In the genomic region with DNA sequence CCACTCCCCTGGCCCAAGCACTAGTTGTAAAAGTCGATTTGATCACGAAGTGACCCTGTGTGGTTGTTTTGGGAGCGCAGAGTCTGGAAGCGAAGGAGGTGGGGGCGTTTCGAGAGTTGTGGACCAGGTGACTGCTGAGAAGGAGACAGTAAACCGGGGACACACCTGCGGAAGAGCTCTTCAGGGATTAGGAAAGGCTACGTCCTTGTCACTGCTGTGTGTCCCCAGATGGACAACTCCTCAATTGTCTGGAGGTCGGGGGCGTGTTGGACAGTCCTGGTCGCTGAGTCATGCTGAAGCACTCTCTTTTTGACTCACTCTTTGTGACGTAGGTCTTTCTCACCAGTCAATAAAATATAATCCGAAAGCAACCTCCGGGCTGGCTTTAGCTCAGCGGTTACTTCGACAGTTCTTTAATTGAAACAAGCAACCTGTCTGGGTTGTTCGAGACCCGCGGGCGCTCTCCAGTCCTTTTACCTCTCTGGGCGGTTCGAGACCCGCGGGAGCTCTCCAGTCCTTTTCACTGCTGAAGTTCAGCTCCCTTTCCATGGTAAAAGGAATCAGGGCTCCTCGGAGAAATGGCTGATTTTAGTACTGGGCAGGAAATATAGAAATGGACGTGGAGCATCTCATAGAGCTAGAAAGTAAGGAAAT, we compare ENCODE assay signal across 8 cellular contexts. TPM values are rescaled to one million over a fixed set of nuclear protein-coding genes. Genes with fewer than 3 reads are reported as not detected.
DNase-seq lines count a peak whose midpoint lies in the region; ATAC-seq and TF ChIP-seq lines count a peak whose summit lies in the region.

No MANE protein-coding gene starts in this region.

- no peaks in the 10 kb centered on the region for H3K9me3 ChIP-seq in endocrine pancreas (ENCODE audit: control insufficient read depth, low read length)

- H3K36me3 ChIP-seq in endocrine pancreas (ENCODE audit: control insufficient read depth, insufficient read depth, low read length) (no peaks in the 10 kb centered on the region), mesendoderm (ENCODE audit: control insufficient read depth, insufficient read depth, low read length) (no peaks in the 10 kb centered on the region)

- H3K79me1 ChIP-seq in mesendoderm (ENCODE audit: low read length): no peaks in the 10 kb centered on the region

- peak overlapping the region; percentile 8 for H3K9ac ChIP-seq in endocrine pancreas (ENCODE audit: control insufficient read depth, insufficient read depth, low read length)
- H3K9ac ChIP-seq in mesendoderm (ENCODE audit: low read length): peak overlapping the region; percentile 60

- peak overlapping the region; percentile 65 for H3K4me2 ChIP-seq in mesendoderm (ENCODE audit: low read length)

- no peak overlapping the region for H4K8ac ChIP-seq in mesendoderm (ENCODE audit: low read depth, low read length)

- no peak overlapping the region for H4K5ac ChIP-seq in mesendoderm (ENCODE audit: low read length)

- no peak overlapping the region for H3K23ac ChIP-seq in mesendoderm (ENCODE audit: low read length)

- H2BK5ac ChIP-seq in mesendoderm (ENCODE audit: low read length): no peak overlapping the region

- H3K4me1 ChIP-seq in endocrine pancreas (ENCODE audit: control insufficient read depth, insufficient read depth, low read length) (no peaks in the 10 kb centered on the region), mesendoderm (ENCODE audit: control insufficient read depth, low read depth, low read length) (no peaks in the 10 kb centered on the region)

- no peaks in the 10 kb centered on the region for H3K79me2 ChIP-seq in mesendoderm (ENCODE audit: control insufficient read depth, insufficient read depth, low read length)

- no peak overlapping the region for H3K4ac ChIP-seq in mesendoderm (ENCODE audit: low read depth, low read length)

- DNase-seq in NOMO-1 (lab: John Stamatoyannopoulos, UW; ENCODE audit: unreplicated experiment in 2 of 2) (peak; percentile 79 to 87), mesendoderm (peak; percentile 95)
- peak; percentile 69 for DNase-seq in activated CD8-positive, alpha-beta memory T cell treated with anti-CD3 and anti-CD28 coated beads, Interleukin-2, amount 50 U/mL, for 1 hour (ENCODE audit: extremely low read depth)
- DNase-seq in stimulated activated CD8-positive, alpha-beta memory T cell treated with anti-CD3 and anti-CD28 coated beads, Interleukin-12 subunit alpha, Interleukin-12 subunit beta, amount 100 ng/mL, for 24 hours (ENCODE audit: extremely low read depth): peak; percentile 69

- H2BK120ac ChIP-seq in mesendoderm (ENCODE audit: low read depth, low read length): no peak overlapping the region

- peak overlapping the region; percentile 79 for H3K4me3 ChIP-seq in endocrine pancreas (ENCODE audit: control insufficient read depth, insufficient read depth, low read length)
- peak overlapping the region; percentile 38 for H3K4me3 ChIP-seq in mesendoderm (ENCODE audit: low read length)

- ATAC-seq in GM19455 (IDR thresholded peaks at IDR 0.05; ENCODE audit: unreplicated experiment) (peak; percentile 92), HG03575 (IDR thresholded peaks at IDR 0.05; ENCODE audit: extremely low read depth, insufficient number of reproducible peaks, low FRiP score, unreplicated experiment) (peak; percentile 74)

- H3K27ac ChIP-seq in C4-2B (peak overlapping the region; percentile 69), mesendoderm (ENCODE audit: low read depth, low read length) (peak overlapping the region; percentile 51)

- no peak overlapping the region for H2AK5ac ChIP-seq in mesendoderm (ENCODE audit: low read length)

- H3K18ac ChIP-seq in mesendoderm (ENCODE audit: low read length): no peak overlapping the region

- H2BK15ac ChIP-seq in mesendoderm (replicated peaks; ENCODE audit: low read depth): no peak overlapping the region

- no peak for TF ChIP-seq CTCF in C4-2B (conservative IDR thresholded peaks at IDR 0.05)

- peak overlapping the region; percentile 73 for H3K56ac ChIP-seq in mesendoderm (ENCODE audit: low read length)

- H3K27me3 ChIP-seq in endocrine pancreas (ENCODE audit: control insufficient read depth, insufficient read depth, low read length): no peaks in the 10 kb centered on the region
- no peaks in the 10 kb centered on the region for H3K27me3 ChIP-seq in mesendoderm (ENCODE audit: insufficient read depth, low read length, poor library complexity)

- no CpG with 5 or more reads among the region's 27 CpGs for WGBS in mesendoderm (ENCODE audit: extremely low coverage, insufficient coverage, low lambda C conversion rate)

RNA-seq across cellular contexts. Expression of gene ZMAT2, which starts 10.8 kb away (rescaled TPM):
- polyA plus RNA-seq in mesendoderm (2013, experiment 1 of 2): 76.8 TPM
- 76.2 TPM for polyA plus RNA-seq in mesendoderm (2013, experiment 2 of 2)

RNA-seq across cellular contexts. Expression of gene HARS2, which starts 19.8 kb away (rescaled TPM):
- 12.0 TPM for polyA plus RNA-seq in mesendoderm (2013, experiment 1 of 2)
- polyA plus RNA-seq in mesendoderm (2013, experiment 2 of 2): 12.3 TPM

RNA-seq across cellular contexts. Expression of gene HARS1, which starts 19.9 kb away (rescaled TPM):
- 55.5 TPM for polyA plus RNA-seq in mesendoderm (2013, experiment 1 of 2)
- polyA plus RNA-seq in mesendoderm (2013, experiment 2 of 2): 56.0 TPM

RNA-seq across cellular contexts. Expression of gene DND1, which starts 37.6 kb away (rescaled TPM):
- 1.3 TPM for polyA plus RNA-seq in mesendoderm (2013, experiment 1 of 2)
- polyA plus RNA-seq in mesendoderm (2013, experiment 2 of 2): 1.1 TPM

RNA-seq across cellular contexts. Expression of gene WDR55, which starts 46.3 kb away (rescaled TPM):
- 15.7 TPM for polyA plus RNA-seq in mesendoderm (2013, experiment 1 of 2)
- polyA plus RNA-seq in mesendoderm (2013, experiment 2 of 2): 15.2 TPM

Comparison
In these comparisons a context has a peak if more than half of its experiments do, and no peak if none do; other contexts are left out.
1. Peak in every context shown above with its lines: DNase-seq, ATAC-seq, H3K4me3 ChIP-seq and H3K27ac ChIP-seq.